In the genomic region with DNA sequence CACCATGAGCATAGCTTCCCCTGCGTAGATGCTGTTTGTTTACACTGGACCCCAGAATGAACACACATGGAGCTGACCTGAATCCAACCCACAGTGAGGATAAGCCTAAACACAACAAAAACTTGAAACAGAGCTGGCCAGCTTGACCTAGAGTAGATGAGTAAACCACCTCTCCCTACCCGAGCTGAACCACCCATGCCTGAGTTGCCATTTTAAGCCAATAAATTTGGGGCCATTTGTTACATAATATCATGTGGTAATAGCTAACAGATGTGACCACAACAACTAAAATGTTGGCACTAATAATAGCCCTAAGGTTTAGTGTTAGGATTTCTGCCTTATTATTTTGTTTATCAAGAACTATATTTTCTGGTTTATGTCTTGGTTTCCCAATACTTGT, we compare ENCODE assay signal across 16 cellular contexts.
DNase-seq lines count a peak whose midpoint lies in the region; ATAC-seq, FAIRE-seq and TF ChIP-seq lines count a peak whose summit lies in the region.
"Had no signal": no experiment of that assay in that cellular context is flagged by ENCODE, and none has a peak within 500 bp of the region (broad histone marks: within the 10 kb centered on the region; RNA-seq: fewer than 3 reads in every experiment).

No MANE protein-coding gene starts in this region.

- H3K27me3 Mint-ChIP-seq in nephron progenitor cell (ENCODE audit: low read depth, poor library complexity) = no peaks in the 10 kb centered on the region

- H3K36me3 ChIP-seq in BJ (ENCODE audit: control insufficient read depth, insufficient read depth, low read length) (no peaks in the 10 kb centered on the region), H1 (ENCODE audit: control insufficient read depth in 2 of 4, insufficient read depth in 4 of 4, low read length in 3 of 4) (no peaks in the 10 kb centered on the region), brain microvascular endothelial cell (replicated peaks) (no peaks in the 10 kb centered on the region), osteoblast (ENCODE audit: insufficient read depth, low read length) (no peaks in the 10 kb centered on the region)

- H4K8ac ChIP-seq in H1 (ENCODE audit: extremely low read depth, insufficient read depth, low read length) = no peak overlapping the region

- H3K18ac ChIP-seq in H1 (ENCODE audit: extremely low read depth, low read length) = no peak overlapping the region

- CTCF ChIA-PET in BJ (lab: Yijun Ruan, JAX) = interaction anchor here (0.6 to 1.1 kb wide), 5 partner anchors 13 to 1716 kb away, joined by 3 to 4 read pairs (median 3); no protein-coding TSS in a partner anchor
- CTCF ChIA-PET in H1 (lab: Charles Lee; ENCODE audit: partially characterized antibody) = no interaction called here

- H3K27ac ChIP-seq in H1 (ENCODE audit: low read depth, low read length) = no peak overlapping the region
- H3K27ac ChIP-seq in brain microvascular endothelial cell = no peak overlapping the region
- H3K27ac ChIP-seq in osteoblast (ENCODE audit: low read depth, low read length) = no peak overlapping the region
- H3K27ac ChIP-seq: A549 had no signal

- H2BK20ac ChIP-seq in H1 (ENCODE audit: low read length) = no peak overlapping the region

- no peak overlapping the region for H2BK12ac ChIP-seq in H1 (ENCODE audit: low read depth, low read length)

- H3K27me3 ChIP-seq in BJ (ENCODE audit: control insufficient read depth, insufficient read depth, low read length) (no peaks in the 10 kb centered on the region), H1 (replicated peaks in 1 of 4; ENCODE audit: control insufficient read depth in 3 of 4, extremely low read depth in 1 of 4, insufficient read depth in 3 of 4, low read length in 3 of 4) (no peaks in the 10 kb centered on the region), brain microvascular endothelial cell (replicated peaks) (no peaks in the 10 kb centered on the region), osteoblast (ENCODE audit: insufficient read depth, low read length) (no peaks in the 10 kb centered on the region)

- POLR2A ChIA-PET in BJ (lab: Charles Lee) = no interaction called here
- POLR2A ChIA-PET in H1 (lab: Charles Lee; ENCODE audit: partially characterized antibody) = no interaction called here

- 81% methylated on average over 2 of the region's 2 CpGs; no CpG with 5 or more reads in 1 of the 2 experiments for WGBS in H1 (ENCODE audit: extremely low coverage in 1 of 2, insufficient coverage in 1 of 2, insufficient read length in 1 of 2, insufficient replicate concordance in 2 of 2, low coverage in 1 of 2, low lambda C conversion rate in 2 of 2, missing lambda C conversion rate in 1 of 2), 2 experiments

- H3K79me2 ChIP-seq in H1 (ENCODE audit: control insufficient read depth in 1 of 2, insufficient read depth in 2 of 2, low read length in 2 of 2) = no peaks in the 10 kb centered on the region
- H3K79me2 ChIP-seq in osteoblast (ENCODE audit: insufficient read depth, low read length) = no peaks in the 10 kb centered on the region

- H4K5ac ChIP-seq in H1 (ENCODE audit: insufficient read length, low read depth, low read length) = no peak overlapping the region

- FAIRE-seq in H1 (lab: Jason Lieb, UNC) = no peak
- FAIRE-seq: A549 had no signal

- peaks cover 36% of the 10 kb centered on the region for H3K9me3 Mint-ChIP-seq in nephron progenitor cell

- no peak overlapping the region for H4K91ac ChIP-seq in H1 (replicated peaks; ENCODE audit: insufficient read length, low read length)

- H3K23me2 ChIP-seq in H1 (ENCODE audit: low read depth, low read length) = no peaks in the 10 kb centered on the region

- H3K14ac ChIP-seq in H1 (ENCODE audit: insufficient read length) = no peak overlapping the region

- H3K79me1 ChIP-seq in H1 (ENCODE audit: low read depth, low read length) = no peaks in the 10 kb centered on the region

- no peak overlapping the region for H2BK120ac ChIP-seq in H1 (replicated peaks; ENCODE audit: low read depth, low read length)

- no peak overlapping the region for H3K4me3 Mint-ChIP-seq in nephron progenitor cell

- H3K4ac ChIP-seq in H1 (replicated peaks; ENCODE audit: insufficient read length, low read depth, low read length) = no peak overlapping the region

- DNase-seq in BJ (ENCODE audit: low read depth) (peak; percentile 35), HFF-Myc (ENCODE audit: extremely low read depth, low read depth) (peak; percentile 66), H1 (ENCODE audit: low read depth in 1 of 2, low spot score in 2 of 2) (no peak), nephron progenitor cell (no peak), brain microvascular endothelial cell (no peak), osteoblast (ENCODE audit: insufficient read length, low spot score, missing footprints) (no peak)
- DNase-seq: AML-193, Caco-2, DMS153, KBM-7, NCI-H1436, NCI-H2029 treated with DMSO at 0.1 percent for 48 hours, NCI-H2171 treated with DMSO at 0.1 percent for 48 hours, NCI-H774 had no signal

- peaks cover 8% of the 10 kb centered on the region in 2 experiments; a peak in 3 of 4 replicates for H3K9me3 ChIP-seq in H1 (ENCODE audit: insufficient read depth in 2 of 2, low read depth in 1 of 2, low read length in 1 of 2)
- H3K9me3 ChIP-seq in osteoblast (ENCODE audit: low read depth, low read length) = peaks cover 3% of the 10 kb centered on the region
- H3K9me3 ChIP-seq: A549, Caco-2 had no signal

- peaks cover 35% of the 10 kb centered on the region for H3K4me1 Mint-ChIP-seq in nephron progenitor cell

- no peak overlapping the region for H3K23ac ChIP-seq in H1 (ENCODE audit: insufficient read length)

- no peak for ATAC-seq in HG02571 (IDR thresholded peaks at IDR 0.05; ENCODE audit: unreplicated experiment)
- ATAC-seq: A549 had no signal

- no peak overlapping the region for H2BK5ac ChIP-seq in H1 (ENCODE audit: low read depth, low read length)

- no peak for TF ChIP-seq EP300 in H1 (IDR thresholded peaks at IDR 0.05; ENCODE audit: borderline replicate concordance in 1 of 2, low read depth in 2 of 2, low read length in 2 of 2)

- no peak overlapping the region for H3K4me2 ChIP-seq in H1 (ENCODE audit: insufficient read depth in 1 of 2, low read depth in 2 of 2, low read length in 2 of 2)
- no peak overlapping the region for H3K4me2 ChIP-seq in osteoblast (ENCODE audit: insufficient read depth, low read length)
- H3K4me2 ChIP-seq: A549 had no signal

- H3K27ac Mint-ChIP-seq in nephron progenitor cell = peak overlapping the region; percentile 36

- TF ChIP-seq POLR2A in H1 (IDR thresholded peaks at IDR 0.05; ENCODE audit: control extremely low read depth in 1 of 2, low read depth in 2 of 2, low read length in 2 of 2) = no peak

- TF ChIP-seq CTCF in BJ (IDR thresholded peaks at IDR 0.05; ENCODE audit: insufficient read depth, low read depth, low read length) = no peak
- TF ChIP-seq CTCF in HFF-Myc (IDR thresholded peaks at IDR 0.05; ENCODE audit: low read depth, low read length, missing control alignments) = no peak
- no peak for TF ChIP-seq CTCF in H1 (IDR thresholded peaks at IDR 0.05; ENCODE audit: control extremely low read depth in 1 of 3, insufficient read depth in 1 of 3, low read depth in 1 of 3, low read length in 3 of 3)
- TF ChIP-seq CTCF in nephron progenitor cell (IDR thresholded peaks at IDR 0.05) = no peak
- TF ChIP-seq CTCF in brain microvascular endothelial cell (IDR thresholded peaks at IDR 0.05; ENCODE audit: low read depth, low read length, missing control alignments) = no peak
- TF ChIP-seq CTCF in osteoblast (IDR thresholded peaks at IDR 0.05; ENCODE audit: extremely low read depth, low read depth, low read length) = no peak

- no peak overlapping the region for H2BK15ac ChIP-seq in H1 (ENCODE audit: low read length)

- H2AFZ ChIP-seq in H1 (ENCODE audit: low read length) (peak overlapping the region; percentile 21; the same call in 1 of the 2 replicates), osteoblast (ENCODE audit: low read length) (no peak overlapping the region)

- TF ChIP-seq RAD21 in H1 (IDR thresholded peaks at IDR 0.05 in 1 of 2, conservative IDR thresholded peaks at IDR 0.05 in 1 of 2; ENCODE audit: low read depth in 2 of 2, low read length in 2 of 2) = no peak

- H4K20me1 ChIP-seq in H1 (replicated peaks in 1 of 2; ENCODE audit: control insufficient read depth in 1 of 2, insufficient read depth in 2 of 2, low read length in 2 of 2) (no peaks in the 10 kb centered on the region), osteoblast (ENCODE audit: insufficient read depth, low read length) (no peaks in the 10 kb centered on the region)

- no peak overlapping the region for H2AK5ac ChIP-seq in H1 (ENCODE audit: low read depth, low read length)

- H3K4me3 ChIP-seq in BJ (ENCODE audit: low read depth, low read length) = no peak overlapping the region
- no peak overlapping the region for H3K4me3 ChIP-seq in HFF-Myc (replicated peaks; ENCODE audit: low read depth, low read length)
- H3K4me3 ChIP-seq in H1 (ENCODE audit: extremely low read depth in 1 of 4, insufficient read depth in 2 of 4, low read depth in 3 of 4, low read length in 4 of 4) = no peak overlapping the region
- no peak overlapping the region for H3K4me3 ChIP-seq in brain microvascular endothelial cell (ENCODE audit: low read depth, low read length)
- no peak overlapping the region for H3K4me3 ChIP-seq in osteoblast (ENCODE audit: insufficient read depth, low read length)
- H3K4me3 ChIP-seq: A549 had no signal

- H3K9ac ChIP-seq in H1 (replicated peaks in 1 of 4; ENCODE audit: extremely low read depth in 1 of 4, low read depth in 3 of 4, low read length in 3 of 4) = no peak overlapping the region

- H3K36me3 Mint-ChIP-seq in nephron progenitor cell (ENCODE audit: low read depth) = peaks cover 25% of the 10 kb centered on the region

- in situ Hi-C loops in brain microvascular endothelial cell (cut with HindIII; ENCODE audit: low pct_ligation_motif_present, low sequenced_read_pairs) = no loop called here

- H3K4me1 ChIP-seq in H1 (replicated peaks in 1 of 4; ENCODE audit: control insufficient read depth in 3 of 4, insufficient read depth in 4 of 4, low read length in 3 of 4) = no peaks in the 10 kb centered on the region
- no peaks in the 10 kb centered on the region for H3K4me1 ChIP-seq in osteoblast (ENCODE audit: insufficient read depth, low read length)
- H3K4me1 ChIP-seq: A549, Caco-2 had no signal

- H3K56ac ChIP-seq in H1 (replicated peaks; ENCODE audit: insufficient read length, low read depth, low read length) = no peak overlapping the region

TF ChIP-seq in H1, 55 proteins besides CTCF, POLR2A, EP300 and RAD21 (continues in another document):
- TF ChIP-seq SP2 (IDR thresholded peaks at IDR 0.05; ENCODE audit: low read length) (no peak), SAP30 (IDR thresholded peaks at IDR 0.05; ENCODE audit: insufficient read depth, insufficient replicate concordance, low read length) (no peak), BRCA1 (IDR thresholded peaks at IDR 0.05; ENCODE audit: low read depth, low read length) (no peak), NANOG (IDR thresholded peaks at IDR 0.05; ENCODE audit: insufficient read depth, low read depth, low read length, poor library complexity, severe bottlenecking) (no peak), NRF1 (IDR thresholded peaks at IDR 0.05; ENCODE audit: low read depth, low read length) (no peak), SIX5 (IDR thresholded peaks at IDR 0.05; ENCODE audit: low read depth, low read length) (no peak), KDM1A (IDR thresholded peaks at IDR 0.05; ENCODE audit: borderline replicate concordance, low read length) (no peak), POLR2AphosphoS5 (IDR thresholded peaks at IDR 0.05; ENCODE audit: low read depth, low read length) (no peak), JUND (IDR thresholded peaks at IDR 0.05; ENCODE audit: low read length) (no peak)

Comparison
In these comparisons a context has a peak if more than half of its experiments do, and no peak if none do; other contexts are left out.
1. DNase-seq: peak in BJ (single experiment) and HFF-Myc (single experiment); none in H1 (0 of 2), nephron progenitor cell (single experiment), brain microvascular endothelial cell (single experiment) and osteoblast (single experiment).